Comparison of ENCODE assay signal across 8 cellular contexts in the genomic region with DNA sequence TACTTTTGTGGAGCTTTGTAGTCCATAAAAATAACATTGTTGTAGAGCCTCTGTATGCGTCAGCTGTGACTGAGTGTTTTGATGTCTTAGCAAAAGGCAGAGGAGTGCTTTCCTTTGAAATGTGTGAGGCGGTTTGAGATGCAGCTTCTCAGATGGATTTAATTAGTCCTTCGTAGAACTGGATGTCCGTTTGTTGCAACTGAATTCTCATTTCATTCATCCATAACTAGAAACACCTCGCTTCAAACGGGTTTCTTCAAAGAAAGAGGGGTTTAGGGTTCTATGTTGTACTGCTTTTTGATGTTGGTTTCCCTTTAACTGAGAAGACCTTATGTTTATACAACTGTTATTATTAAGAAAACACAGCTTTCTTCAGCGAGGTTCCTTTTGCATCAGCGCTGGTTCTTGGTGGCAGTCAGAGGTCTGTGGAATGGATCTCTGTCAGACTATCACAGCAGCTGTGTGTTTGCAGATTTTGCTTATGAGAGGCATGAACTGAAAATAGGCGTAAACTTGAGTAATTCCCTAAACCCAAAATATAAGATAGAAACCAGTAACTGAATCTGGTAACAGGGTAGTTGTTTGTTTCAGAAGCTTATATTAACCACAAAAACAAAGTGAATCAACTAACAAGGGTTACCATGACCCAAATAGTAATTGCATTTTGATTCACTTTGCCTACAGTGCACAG.
DNase-seq lines count a peak whose midpoint lies in the region; ATAC-seq and TF ChIP-seq lines count a peak whose summit lies in the region.

No MANE protein-coding gene starts in this region.

- no peak for DNase-seq in left ventricle myocardium inferior
- no peak for DNase-seq in Right ventricle myocardium inferior (ENCODE audit: missing footprints)
- peak; percentile 81 for DNase-seq in HFF-Myc (ENCODE audit: extremely low read depth, low read depth)
- DNase-seq in NCI-H69 (lab: John Stamatoyannopoulos, UW), result peak; percentile 62
- DNase-seq in foreskin fibroblast, result peak; percentile 93 to 95
- DNase-seq in mucosa of descending colon, result no peak
- no peak for DNase-seq in DMS153 treated with DMSO at 0.1 percent for 48 hours (lab: John Stamatoyannopoulos, UW; ENCODE audit: unreplicated experiment)

- H3K4me3 ChIP-seq in left ventricle myocardium inferior, result no peak overlapping the region
- peak overlapping the region; percentile 7; the same call in 1 of the 2 replicates for H3K4me3 ChIP-seq in HFF-Myc (replicated peaks; ENCODE audit: low read depth, low read length)
- peak overlapping the region; percentile 31 to 34 for H3K4me3 ChIP-seq in foreskin fibroblast (ENCODE audit: low read depth in 1 of 2, low read length in 2 of 2)
- no peak overlapping the region for H3K4me3 ChIP-seq in gastroesophageal sphincter
- H3K4me3 ChIP-seq in mucosa of descending colon, result no peak overlapping the region

- no peak for TF ChIP-seq CTCF in left ventricle myocardium inferior (IDR thresholded peaks at IDR 0.05; ENCODE audit: borderline replicate concordance)
- no peak for TF ChIP-seq CTCF in HFF-Myc (IDR thresholded peaks at IDR 0.05; ENCODE audit: low read depth, low read length, missing control alignments)
- TF ChIP-seq CTCF in foreskin fibroblast (IDR thresholded peaks at IDR 0.05; ENCODE audit: low read depth, low read length), result no peak
- no peak for TF ChIP-seq CTCF in gastroesophageal sphincter (IDR thresholded peaks at IDR 0.05)
- no peak for TF ChIP-seq CTCF in mucosa of descending colon (IDR thresholded peaks at IDR 0.05)

- 65 to 68% methylated on average over 6 to 9 of the region's 9 CpGs for WGBS in gastroesophageal sphincter (ENCODE audit: low coverage in 1 of 2), 2 donors

- H3K4me1 ChIP-seq in left ventricle myocardium inferior (peaks cover 10% of the 10 kb centered on the region), gastroesophageal sphincter (peaks cover 0 to 9% (median 0%) of the 10 kb centered on the region in 3 donors), mucosa of descending colon (ENCODE audit: low read depth) (peaks cover 3% of the 10 kb centered on the region)

- intact Hi-C loops in left ventricle myocardium inferior (cut with micrococcal nuclease), result no loop called here
- intact Hi-C loops in Right ventricle myocardium inferior (cut with DNase I), result no loop called here
- intact Hi-C loops in mucosa of descending colon (cut with DNase I, micrococcal nuclease), result no loop called here

- H3K9me3 ChIP-seq in left ventricle myocardium inferior (replicated peaks), result no peaks in the 10 kb centered on the region
- no peaks in the 10 kb centered on the region for H3K9me3 ChIP-seq in gastroesophageal sphincter
- no peaks in the 10 kb centered on the region for H3K9me3 ChIP-seq in mucosa of descending colon

- H3K27me3 ChIP-seq in left ventricle myocardium inferior (ENCODE audit: low read depth), result no peaks in the 10 kb centered on the region
- no peaks in the 10 kb centered on the region for H3K27me3 ChIP-seq in gastroesophageal sphincter

- ATAC-seq in Right ventricle myocardium inferior (no peak), gastroesophageal sphincter (no peak), mucosa of descending colon (no peak)

- no peak for TF ChIP-seq POLR2A in gastroesophageal sphincter (IDR thresholded peaks at IDR 0.05)

- no peak for TF ChIP-seq EP300 in gastroesophageal sphincter (IDR thresholded peaks at IDR 0.05)

- H3K27ac ChIP-seq in left ventricle myocardium inferior (replicated peaks), result peak overlapping the region; percentile 70
- H3K27ac ChIP-seq in gastroesophageal sphincter, result peak overlapping the region in 1 of 4 donors; percentile 53

- H3K36me3 ChIP-seq in left ventricle myocardium inferior (no peaks in the 10 kb centered on the region), gastroesophageal sphincter (peaks cover 0 to under 1% of the 10 kb centered on the region in 2 donors), mucosa of descending colon (ENCODE audit: low read depth) (no peaks in the 10 kb centered on the region)

Comparison
In these comparisons a context has a peak if more than half of its experiments do, and no peak if none do; other contexts are left out.
1. DNase-seq: peak in HFF-Myc (single experiment), NCI-H69 (single experiment) and foreskin fibroblast (2 of 2); none in left ventricle myocardium inferior (single experiment), Right ventricle myocardium inferior (single experiment), mucosa of descending colon (0 of 3) and DMS153 treated with DMSO at 0.1 percent for 48 hours (single experiment).
2. H3K4me3 ChIP-seq: peak in HFF-Myc (single experiment) and foreskin fibroblast (2 of 2); none in left ventricle myocardium inferior (single experiment), gastroesophageal sphincter (0 of 2) and mucosa of descending colon (single experiment).